17 cellular contexts compared by ENCODE assay signal in genomic region chr10:122419890-122420623, GRCh38. TPM values are rescaled to one million over a fixed set of nuclear protein-coding genes. Genes with fewer than 3 reads are reported as not detected.
A peak's percentile ranks its signal among the peaks of the same experiment; 100 is the strongest.
DNase-seq lines count a peak whose midpoint lies in the region; ATAC-seq lines count a peak whose summit lies in the region.
"Had no signal": no experiment of that assay in that cellular context is flagged by ENCODE, and none has a peak within 500 bp of the region (broad histone marks: within the 10 kb centered on the region; RNA-seq: fewer than 3 reads in every experiment).

No MANE protein-coding gene starts in this region.

- H3K4me1 ChIP-seq in adipocyte (ENCODE audit: control insufficient read depth, insufficient read depth, low read length) = peaks cover 50% of the 10 kb centered on the region

- H3K9me3 ChIP-seq in adipocyte (ENCODE audit: control insufficient read depth, low read length) = no peaks in the 10 kb centered on the region
- H3K9me3 ChIP-seq: tibial nerve had no signal

- peak overlapping the region; percentile 36 for H3K9ac ChIP-seq in adipocyte (ENCODE audit: low read length)

- peaks cover 10% of the 10 kb centered on the region for H3K36me3 ChIP-seq in adipocyte (ENCODE audit: control insufficient read depth, insufficient read depth, low read length, severe bottlenecking)

- no peaks in the 10 kb centered on the region for H3K27me3 ChIP-seq in adipocyte (replicated peaks; ENCODE audit: control insufficient read depth, insufficient read depth, low read length)
- H3K27me3 ChIP-seq: tibial nerve had no signal

- H3K4me3 ChIP-seq in adipocyte (ENCODE audit: low read length) (peak overlapping the region; percentile 4), skeletal muscle cell (ENCODE audit: low read depth, low read length) (no peak overlapping the region)
- H3K4me3 ChIP-seq: tibial nerve had no signal

- DNase-seq in GM04503 (ENCODE audit: low read depth) = peak; percentile 68
- peak; percentile 51 for DNase-seq in adipocyte (ENCODE audit: low read depth)
- DNase-seq in fibroblast of the conjunctiva (ENCODE audit: low read depth) = peak; percentile 87
- peak; percentile 87 for DNase-seq in skeletal muscle cell (ENCODE audit: low read depth)
- no peak for DNase-seq in SW 1271 (lab: John Stamatoyannopoulos, UW)
- DNase-seq in stimulated activated CD4-positive, alpha-beta T cell treated with anti-CD3 and anti-CD28 coated beads, Interleukin-4, amount 100 ng/mL, for 24 hours = no peak
- DNase-seq in H4 (ENCODE audit: low spot score) = no peak
- DNase-seq: activated CD4-positive, alpha-beta memory T cell treated with anti-CD3 and anti-CD28 coated beads for 36 hours; activated naive CD4-positive, alpha-beta T cell; DMS79 treated with DMSO at 0.1 percent for 48 hours; effector CD4-positive, alpha-beta T cell; KG1; midbrain; retina had no signal

- no peak for ATAC-seq in HG02973 (IDR thresholded peaks at IDR 0.05; ENCODE audit: unreplicated experiment)

RNA-seq across cellular contexts. Expression of gene ARMS2, which starts 34.4 kb away (rescaled TPM):
- not detected in 2 replicates for total RNA-seq in H4 (2014; rRNA removed; shearing (Covaris generic))
- total RNA-seq: activated CD4-positive, alpha-beta memory T cell treated with anti-CD3 and anti-CD28 coated beads for 36 hours; T-helper 1 cell treated with Interleukin-12 subunit alpha and Interleukin-12 subunit beta and Interleukin-4 antibody, amounts not matched to agents 30 ng/mL and 1 ng/mL, for 36 hours; tibial nerve had no signal

RNA-seq across cellular contexts. Expression of gene HTRA1, which starts 41.3 kb away (rescaled TPM):
- 62.5 and 63.4 TPM in 2 replicates for total RNA-seq in H4 (2014; rRNA removed; shearing (Covaris generic))
- total RNA-seq: activated CD4-positive, alpha-beta memory T cell treated with anti-CD3 and anti-CD28 coated beads for 36 hours; T-helper 1 cell treated with Interleukin-12 subunit alpha and Interleukin-12 subunit beta and Interleukin-4 antibody, amounts not matched to agents 30 ng/mL and 1 ng/mL, for 36 hours had no signal

RNA-seq across cellular contexts. Expression of gene PLEKHA1, which starts 45.5 kb away (rescaled TPM):
- 8.1 and 15.8 TPM in 2 replicates for total RNA-seq in H4 (2014; rRNA removed; shearing (Covaris generic))

Comparison
In these comparisons a context has a peak if more than half of its experiments do, and no peak if none do; other contexts are left out.
1. DNase-seq: peak in GM04503 (single experiment), adipocyte (single experiment), fibroblast of the conjunctiva (single experiment) and skeletal muscle cell (single experiment); none in SW 1271 (0 of 2), stimulated activated CD4-positive, alpha-beta T cell treated with anti-CD3 and anti-CD28 coated beads, Interleukin-4, amount 100 ng/mL, for 24 hours (single experiment) and H4 (single experiment).